Comparison of ENCODE assay signal across 22 cellular contexts in genomic region chr15:41913251-41913650, GRCh38. TPM values are rescaled to one million over a fixed set of nuclear protein-coding genes. Genes with fewer than 3 reads are reported as not detected.
A peak's percentile ranks its signal among the peaks of the same experiment; 100 is the strongest.
DNase-seq lines count a peak whose midpoint lies in the region; ATAC-seq and TF ChIP-seq lines count a peak whose summit lies in the region.
"Had no signal": no experiment of that assay in that cellular context is flagged by ENCODE, and none has a peak within 500 bp of the region (broad histone marks: within the 10 kb centered on the region; RNA-seq: fewer than 3 reads in every experiment).

No MANE protein-coding gene starts in this region.

- peaks cover 95% of the 10 kb centered on the region for H3K4me1 ChIP-seq in left ventricle myocardium inferior
- peaks cover 5 to 63% (median 56%) of the 10 kb centered on the region in 5 donors for H3K4me1 ChIP-seq in subcutaneous abdominal adipose tissue (ENCODE audit: control insufficient read depth in 5 of 5, insufficient read depth in 5 of 5, low read length in 5 of 5)
- H3K4me1 ChIP-seq: HAP-1 had no signal

- no peak overlapping the region for H3K9ac ChIP-seq in subcutaneous abdominal adipose tissue (ENCODE audit: low read length in 5 of 5)

- peaks cover 12% of the 10 kb centered on the region for H3K4me1 Mint-ChIP-seq in activated T-cell treated with anti-CD3 and anti-CD28 coated beads, Interleukin-2, amount 50 U/mL, for 72 hours (ENCODE audit: low read depth)
- peaks cover 13% of the 10 kb centered on the region for H3K4me1 Mint-ChIP-seq in activated T-cell treated with anti-CD3 and anti-CD28 coated beads, Interleukin-2, amount 50 U/mL, for 24 hours (ENCODE audit: low read depth)
- H3K4me1 Mint-ChIP-seq in activated T-helper 17 cell treated with anti-CD3 and anti-CD28 coated beads, Interleukin-2, amount 50 U/mL, for 72 hours, result peaks cover 5% of the 10 kb centered on the region

- no peak overlapping the region for H3K4me3 ChIP-seq in left ventricle myocardium inferior
- H3K4me3 ChIP-seq in subcutaneous abdominal adipose tissue (ENCODE audit: low read depth in 1 of 5, low read length in 5 of 5), result peak overlapping the region in 1 of 5 donors; percentile 28
- H3K4me3 ChIP-seq: HAP-1, K562 had no signal

- no peak for DNase-seq in activated T-cell treated with anti-CD3 and anti-CD28 coated beads, Interleukin-2, amount 50 U/mL, for 72 hours
- no peak for DNase-seq in activated T-cell treated with anti-CD3 and anti-CD28 coated beads, Interleukin-2, amount 50 U/mL, for 24 hours
- no peak for DNase-seq in left ventricle myocardium inferior
- no peak for DNase-seq in activated CD4-positive, alpha-beta T cell treated with anti-CD3 and anti-CD28 coated beads for 48 hours
- DNase-seq: 8988T, EL, MM.1S, NCI-H1048, NCI-H1436, NCI-H187 treated with DMSO at 0.1 percent for 48 hours, NCI-H2107, NCI-H446 treated with DMSO at 0.1 percent for 48 hours, NCI-H526 treated with DMSO at 0.1 percent for 48 hours, OCI-M1 had no signal

- peak overlapping the region; percentile 8 for H3K27ac Mint-ChIP-seq in activated T-cell treated with anti-CD3 and anti-CD28 coated beads, Interleukin-2, amount 50 U/mL, for 72 hours
- H3K27ac Mint-ChIP-seq in activated T-cell treated with anti-CD3 and anti-CD28 coated beads, Interleukin-2, amount 50 U/mL, for 24 hours, result no peak overlapping the region
- peak overlapping the region; percentile 36 for H3K27ac Mint-ChIP-seq in activated T-helper 17 cell treated with anti-CD3 and anti-CD28 coated beads, Interleukin-2, amount 50 U/mL, for 72 hours

- H3K36me3 ChIP-seq in left ventricle myocardium inferior, result peaks cover 25% of the 10 kb centered on the region
- peaks cover 0 to 54% (median 30%) of the 10 kb centered on the region in 5 donors for H3K36me3 ChIP-seq in subcutaneous abdominal adipose tissue (ENCODE audit: control insufficient read depth in 5 of 5, insufficient read depth in 5 of 5, low read length in 5 of 5)

- H3K27me3 ChIP-seq in left ventricle myocardium inferior (ENCODE audit: low read depth), result no peaks in the 10 kb centered on the region
- no peaks in the 10 kb centered on the region for H3K27me3 ChIP-seq in subcutaneous abdominal adipose tissue (ENCODE audit: control insufficient read depth in 5 of 5, insufficient read depth in 4 of 5, low read length in 5 of 5)

- intact Hi-C loops in left ventricle myocardium inferior (cut with micrococcal nuclease), result no loop called here

- no peak overlapping the region for H3K4me3 Mint-ChIP-seq in activated T-cell treated with anti-CD3 and anti-CD28 coated beads, Interleukin-2, amount 50 U/mL, for 72 hours
- H3K4me3 Mint-ChIP-seq in activated T-cell treated with anti-CD3 and anti-CD28 coated beads, Interleukin-2, amount 50 U/mL, for 24 hours, result no peak overlapping the region
- no peak overlapping the region for H3K4me3 Mint-ChIP-seq in activated T-helper 17 cell treated with anti-CD3 and anti-CD28 coated beads, Interleukin-2, amount 50 U/mL, for 72 hours

- no peaks in the 10 kb centered on the region for H3K9me3 ChIP-seq in left ventricle myocardium inferior (replicated peaks)
- H3K9me3 ChIP-seq in subcutaneous abdominal adipose tissue (ENCODE audit: control insufficient read depth in 5 of 5, low read length in 5 of 5), result no peaks in the 10 kb centered on the region
- H3K9me3 ChIP-seq: HAP-1 had no signal

- no peaks in the 10 kb centered on the region for H3K9me3 Mint-ChIP-seq in activated T-cell treated with anti-CD3 and anti-CD28 coated beads, Interleukin-2, amount 50 U/mL, for 72 hours
- no peaks in the 10 kb centered on the region for H3K9me3 Mint-ChIP-seq in activated T-cell treated with anti-CD3 and anti-CD28 coated beads, Interleukin-2, amount 50 U/mL, for 24 hours
- no peaks in the 10 kb centered on the region for H3K9me3 Mint-ChIP-seq in activated T-helper 17 cell treated with anti-CD3 and anti-CD28 coated beads, Interleukin-2, amount 50 U/mL, for 72 hours

- peak overlapping the region; percentile 89 for H3K27ac ChIP-seq in left ventricle myocardium inferior (replicated peaks)
- H3K27ac ChIP-seq in subcutaneous abdominal adipose tissue (ENCODE audit: low read depth, low read length), result peak overlapping the region; percentile 59
- H3K27ac ChIP-seq: C4-2B, HL-60 had no signal

- H3K27me3 Mint-ChIP-seq in activated T-cell treated with anti-CD3 and anti-CD28 coated beads, Interleukin-2, amount 50 U/mL, for 72 hours (ENCODE audit: low read depth), result no peaks in the 10 kb centered on the region
- no peaks in the 10 kb centered on the region for H3K27me3 Mint-ChIP-seq in activated T-cell treated with anti-CD3 and anti-CD28 coated beads, Interleukin-2, amount 50 U/mL, for 24 hours
- no peaks in the 10 kb centered on the region for H3K27me3 Mint-ChIP-seq in activated T-helper 17 cell treated with anti-CD3 and anti-CD28 coated beads, Interleukin-2, amount 50 U/mL, for 72 hours

- no peak for ATAC-seq in activated T-cell treated with anti-CD3 and anti-CD28 coated beads, Interleukin-2, amount 50 U/mL, for 72 hours (replicated peaks in 1 of 2)
- no peak for ATAC-seq in activated T-helper 17 cell treated with anti-CD3 and anti-CD28 coated beads, Interleukin-2, amount 50 U/mL, for 72 hours (replicated peaks)
- no peak for ATAC-seq in GM18502 (IDR thresholded peaks at IDR 0.05; ENCODE audit: poor library complexity, unreplicated experiment)
- ATAC-seq: HepG2, K562 had no signal

- peaks cover 1 to 9% of the 10 kb centered on the region in 2 donors for H3K36me3 Mint-ChIP-seq in activated T-cell treated with anti-CD3 and anti-CD28 coated beads, Interleukin-2, amount 50 U/mL, for 72 hours (ENCODE audit: insufficient read depth in 2 of 2)
- peaks cover 77% of the 10 kb centered on the region for H3K36me3 Mint-ChIP-seq in activated T-cell treated with anti-CD3 and anti-CD28 coated beads, Interleukin-2, amount 50 U/mL, for 24 hours (ENCODE audit: low read depth)
- peaks cover 91% of the 10 kb centered on the region for H3K36me3 Mint-ChIP-seq in activated T-helper 17 cell treated with anti-CD3 and anti-CD28 coated beads, Interleukin-2, amount 50 U/mL, for 72 hours (ENCODE audit: low read depth)

- TF ChIP-seq CTCF in left ventricle myocardium inferior (IDR thresholded peaks at IDR 0.05; ENCODE audit: borderline replicate concordance), result no peak

RNA-seq across cellular contexts. Expression of gene SPTBN5, which starts 19.4 kb away (rescaled TPM):
- total RNA-seq in activated T-cell treated with anti-CD3 and anti-CD28 coated beads, Interleukin-2, amount 50 U/mL, for 72 hours, result 1 to 10 TPM in 1 of 2 donors, under 1 TPM in 1; 0.41 to 1.7 TPM
- total RNA-seq in activated T-helper 17 cell treated with anti-CD3 and anti-CD28 coated beads, Interleukin-2, amount 50 U/mL, for 72 hours, result 1 to 10 TPM; 2.4 to 4.9 TPM
- total RNA-seq in left ventricle myocardium inferior, result 2.7 TPM

RNA-seq across cellular contexts. Expression of gene EHD4, which starts 59.1 kb away (rescaled TPM):
- 10 to 100 TPM; 22.6 to 32.7 TPM for total RNA-seq in activated T-cell treated with anti-CD3 and anti-CD28 coated beads, Interleukin-2, amount 50 U/mL, for 72 hours
- total RNA-seq in activated T-helper 17 cell treated with anti-CD3 and anti-CD28 coated beads, Interleukin-2, amount 50 U/mL, for 72 hours, result 10 to 100 TPM; 51.0 to 56.3 TPM
- 46.4 TPM for total RNA-seq in left ventricle myocardium inferior
